8 cellular contexts compared by ENCODE assay signal in the genomic region with DNA sequence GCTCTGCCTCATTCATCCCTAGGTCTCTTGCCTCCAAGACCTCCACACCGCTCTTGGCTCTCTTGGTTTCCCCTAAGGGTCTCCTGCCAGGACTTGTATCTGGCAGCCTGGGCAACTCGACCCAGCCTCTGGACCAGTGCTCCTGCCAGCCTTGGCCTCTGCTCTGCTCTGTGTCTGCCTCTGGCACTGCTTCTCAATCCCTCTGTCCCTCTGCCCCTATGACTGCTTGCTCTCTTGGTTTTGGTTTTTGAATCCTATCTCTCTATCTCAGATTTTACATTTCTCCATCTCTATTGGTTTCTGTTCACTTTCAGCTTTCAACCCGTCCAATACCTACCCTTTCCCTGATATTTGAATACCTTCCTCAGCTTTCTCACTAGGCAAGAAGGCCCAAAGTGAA. TPM values are rescaled to one million over a fixed set of nuclear protein-coding genes. Genes with fewer than 3 reads are reported as not detected.
DNase-seq lines count a peak whose midpoint lies in the region; ATAC-seq and TF ChIP-seq lines count a peak whose summit lies in the region.

No MANE protein-coding gene starts in this region.

- CTCF ChIA-PET in activated CD8-positive, alpha-beta T cell treated with anti-CD3 and anti-CD28 coated beads for 36 hours (lab: Charles Lee): interaction anchor here (0.8 to 14.7 kb wide), 4 partner anchors 12 to 214 kb away, joined by 3 to 330 read pairs (median 84); no protein-coding TSS in a partner anchor

- intact Hi-C loops in activated CD8-positive, alpha-beta T cell treated with anti-CD3 and anti-CD28 coated beads for 36 hours (cut with micrococcal nuclease): no loop called here
- intact Hi-C loops in spleen (cut with DNase I; ENCODE audit: low total_unique reads) (no loop called here), testis (cut with DNase I; ENCODE audit: low total_unique reads) (no loop called here)

- peak overlapping the region; percentile 57 for H3K4me3 ChIP-seq in GM23248
- peak overlapping the region in 1 of 2 donors; percentile 18 for H3K4me3 ChIP-seq in right atrium auricular region
- peak overlapping the region in 4 of 8 donors; percentile 15 to 51 (median 18) for H3K4me3 ChIP-seq in spleen
- H3K4me3 ChIP-seq in BE2C (ENCODE audit: low read depth, low read length): no peak overlapping the region
- H3K4me3 ChIP-seq in testis: no peak overlapping the region
- no peak overlapping the region for H3K4me3 ChIP-seq in hepatocyte

- no peak for TF ChIP-seq CTCF in activated CD8-positive, alpha-beta T cell treated with anti-CD3 and anti-CD28 coated beads for 36 hours (IDR thresholded peaks at IDR 0.05)
- TF ChIP-seq CTCF in right atrium auricular region (IDR thresholded peaks at IDR 0.05) (no peak), spleen (IDR thresholded peaks at IDR 0.05 in 8 of 11, conservative IDR thresholded peaks at IDR 0.05 in 3 of 11) (no peak), BE2C (IDR thresholded peaks at IDR 0.05; ENCODE audit: low read depth, low read length) (no peak), testis (IDR thresholded peaks at IDR 0.05) (no peak), hepatocyte (IDR thresholded peaks at IDR 0.05; ENCODE audit: poor library complexity) (no peak)

- H3K27ac Mint-ChIP-seq in activated CD8-positive, alpha-beta T cell treated with anti-CD3 and anti-CD28 coated beads for 36 hours: peak overlapping the region; percentile 83

- no peaks in the 10 kb centered on the region for H3K9me2 ChIP-seq in GM23248 (ENCODE audit: insufficient read depth)
- H3K9me2 ChIP-seq in hepatocyte (replicated peaks; ENCODE audit: insufficient read depth): no peaks in the 10 kb centered on the region

- H3K4me3 Mint-ChIP-seq in activated CD8-positive, alpha-beta T cell treated with anti-CD3 and anti-CD28 coated beads for 36 hours: peak overlapping the region; percentile 58

- in situ Hi-C loops in GM23248 (cut with MboI): no loop called here

- peak; percentile 42 for DNase-seq in GM23248
- DNase-seq in activated CD8-positive, alpha-beta T cell treated with anti-CD3 and anti-CD28 coated beads for 36 hours: no peak
- no peak for DNase-seq in right atrium auricular region (ENCODE audit: low spot score)
- peak; percentile 72 for DNase-seq in spleen
- no peak for DNase-seq in amygdala (lab: John Stamatoyannopoulos, UW)
- no peak for DNase-seq in BE2C
- DNase-seq in testis: no peak
- DNase-seq in hepatocyte (ENCODE audit: low spot score): no peak

- TF ChIP-seq POLR2A in spleen (IDR thresholded peaks at IDR 0.05): no peak
- no peak for TF ChIP-seq POLR2A in testis (IDR thresholded peaks at IDR 0.05)

- H3K36me3 ChIP-seq in GM23248 (ENCODE audit: low read depth) (peaks cover 12% of the 10 kb centered on the region; the same call in 1 of the 2 replicates), right atrium auricular region (peaks cover 39% of the 10 kb centered on the region), spleen (peaks cover 0 to 28% (median 3%) of the 10 kb centered on the region in 6 donors), BE2C (no peaks in the 10 kb centered on the region), testis (ENCODE audit: low read depth, missing control alignments) (no peaks in the 10 kb centered on the region), hepatocyte (replicated peaks; ENCODE audit: insufficient read depth, low read depth) (no peaks in the 10 kb centered on the region)

- 8 to 17% methylated on average over 3 of the region's 3 CpGs for WGBS in GM23248 (ENCODE audit: low coverage in 1 of 2, low lambda C conversion rate in 2 of 2, missing lambda C conversion rate in 2 of 2), 2 experiments
- WGBS in spleen, 5 donors: 50 to 70% (median 55%) methylated on average over 3 of the region's 3 CpGs
- WGBS in testis, 2 donors: 76 to 87% methylated on average over 3 of the region's 3 CpGs
- 95% methylated on average over 3 of the region's 3 CpGs for WGBS in hepatocyte (ENCODE audit: low lambda C conversion rate, missing lambda C conversion rate)

- peak overlapping the region; percentile 86 for H3K9ac ChIP-seq in GM23248

- H3K4me1 ChIP-seq in GM23248 (ENCODE audit: insufficient read depth) (peaks cover 73% of the 10 kb centered on the region), right atrium auricular region (peaks cover 0 to 97% of the 10 kb centered on the region in 2 donors), spleen (peaks cover 35 to 95% (median 69%) of the 10 kb centered on the region in 6 donors), BE2C (no peaks in the 10 kb centered on the region), testis (no peaks in the 10 kb centered on the region), hepatocyte (ENCODE audit: insufficient read depth) (peaks cover 7% of the 10 kb centered on the region)

- H3K9me3 Mint-ChIP-seq in activated CD8-positive, alpha-beta T cell treated with anti-CD3 and anti-CD28 coated beads for 36 hours: no peaks in the 10 kb centered on the region

- POLR2A ChIA-PET in activated CD8-positive, alpha-beta T cell treated with anti-CD3 and anti-CD28 coated beads for 36 hours (lab: Charles Lee): interaction anchor here (0.5 to 2.5 kb wide), 7 partner anchors 8 to 1524 kb away, joined by 3 to 10 read pairs (median 4); a partner anchor contains a TSS

- peaks cover 93% of the 10 kb centered on the region for H3K79me2 ChIP-seq in GM23248 (ENCODE audit: insufficient read depth)
- peaks cover 32% of the 10 kb centered on the region for H3K79me2 ChIP-seq in hepatocyte

- no peaks in the 10 kb centered on the region for H3K27me3 Mint-ChIP-seq in activated CD8-positive, alpha-beta T cell treated with anti-CD3 and anti-CD28 coated beads for 36 hours

- H3K36me3 Mint-ChIP-seq in activated CD8-positive, alpha-beta T cell treated with anti-CD3 and anti-CD28 coated beads for 36 hours (ENCODE audit: low read depth): peaks cover 11% of the 10 kb centered on the region

- peak; percentile 12 for ATAC-seq in activated CD8-positive, alpha-beta T cell treated with anti-CD3 and anti-CD28 coated beads for 36 hours

- H3K27ac ChIP-seq in GM23248 (peak overlapping the region; percentile 98), right atrium auricular region (peak overlapping the region; percentile 81 to 83), spleen (peak overlapping the region; percentile 62 to 95 (median 84)), testis (peak overlapping the region in 1 of 2 donors; percentile 16), hepatocyte (no peak overlapping the region)

- H3K4me2 ChIP-seq in GM23248 (ENCODE audit: unreplicated experiment) (peak overlapping the region; percentile 90), hepatocyte (no peak overlapping the region)

- no peaks in the 10 kb centered on the region for H3K9me3 ChIP-seq in GM23248 (ENCODE audit: low read depth)
- H3K9me3 ChIP-seq in right atrium auricular region: no peaks in the 10 kb centered on the region
- H3K9me3 ChIP-seq in spleen: no peaks in the 10 kb centered on the region
- no peaks in the 10 kb centered on the region for H3K9me3 ChIP-seq in BE2C
- H3K9me3 ChIP-seq in testis: no peaks in the 10 kb centered on the region
- no peaks in the 10 kb centered on the region for H3K9me3 ChIP-seq in hepatocyte (ENCODE audit: low read depth)

- peaks cover 69% of the 10 kb centered on the region for H3F3A ChIP-seq in GM23248 (ENCODE audit: insufficient read depth)

- H3K4me1 Mint-ChIP-seq in activated CD8-positive, alpha-beta T cell treated with anti-CD3 and anti-CD28 coated beads for 36 hours (ENCODE audit: low read depth): peaks cover 65% of the 10 kb centered on the region

- no peaks in the 10 kb centered on the region for H3K27me3 ChIP-seq in GM23248 (replicated peaks; ENCODE audit: insufficient read depth)
- H3K27me3 ChIP-seq in right atrium auricular region: no peaks in the 10 kb centered on the region
- H3K27me3 ChIP-seq in spleen (replicated peaks in 1 of 7): peaks cover 0 to 3% (median 0%) of the 10 kb centered on the region in 7 donors
- H3K27me3 ChIP-seq in BE2C: peaks cover 29% of the 10 kb centered on the region
- no peaks in the 10 kb centered on the region for H3K27me3 ChIP-seq in testis
- no peaks in the 10 kb centered on the region for H3K27me3 ChIP-seq in hepatocyte

- H4K20me1 ChIP-seq in GM23248 (ENCODE audit: insufficient read depth) (peaks cover 8% of the 10 kb centered on the region; the same call in 1 of the 2 replicates), hepatocyte (ENCODE audit: insufficient read depth, poor library complexity, severe bottlenecking) (peaks cover 6% of the 10 kb centered on the region)

- H2AFZ ChIP-seq in GM23248 (no peak overlapping the region), hepatocyte (no peak overlapping the region)

RNA-seq across cellular contexts. Expression of a gene that starts 6.3 kb away (rescaled TPM):
- total RNA-seq in GM23248 (2014; rRNA removed; shearing (Covaris generic)): 496 and 541 TPM in 2 replicates
- polyA plus RNA-seq in GM23248 (2016; fragmentation: Nextera tagmentation; extraction: Ambion mirVana) (402 and 416 TPM in 2 replicates), spleen (1 to 10 TPM; 7.0 to 9.5 (median 9.1) TPM), testis (ENCODE audit: insufficient read depth, low read depth, low replicate concordance) (16.3 TPM), hepatocyte (53.6 and 57.2 TPM in 2 replicates)
- 10 to 100 TPM; 35.2 to 36.6 TPM for total RNA-seq in activated CD8-positive, alpha-beta T cell treated with anti-CD3 and anti-CD28 coated beads for 36 hours
- total RNA-seq in right atrium auricular region (100 to 1,000 TPM in 1 of 2 donors, 10 to 100 TPM in 1; 80.5 to 144 TPM), spleen (10 to 100 TPM; 20.8 to 44.9 (median 36.3) TPM), testis (10 to 100 TPM in 1 of 2 donors, 1 to 10 TPM in 1; 9.0 to 10.7 TPM), hepatocyte (31.3 and 45.7 TPM in 2 replicates)
- 48.7 TPM for polyA plus RNA-seq in BE2C (2012; ENCODE audit: insufficient read depth, insufficient read length, low read depth)

RNA-seq across cellular contexts. Expression of a gene that starts 28.3 kb away (rescaled TPM):
- total RNA-seq in GM23248 (2014; rRNA removed; shearing (Covaris generic)): 1.6 and 1.8 TPM in 2 replicates
- polyA plus RNA-seq in GM23248 (2016; fragmentation: Nextera tagmentation; extraction: Ambion mirVana): 2.9 and 3.1 TPM in 2 replicates
- 1 to 10 TPM; 1.1 to 2.5 TPM for total RNA-seq in activated CD8-positive, alpha-beta T cell treated with anti-CD3 and anti-CD28 coated beads for 36 hours
- total RNA-seq in right atrium auricular region: 10 to 100 TPM in 1 of 2 donors, 1 to 10 TPM in 1; 6.7 to 12.7 TPM
- 10 to 100 TPM; 19.9 to 40.3 (median 27.2) TPM for total RNA-seq in spleen
- 10 to 100 TPM in 2 of 3 donors, 1 to 10 TPM in 1; 7.4 to 12.5 (median 12.4) TPM for polyA plus RNA-seq in spleen
- 25.0 TPM for polyA plus RNA-seq in BE2C (2012; ENCODE audit: insufficient read depth, insufficient read length, low read depth)
- total RNA-seq in testis: 1 to 10 TPM; 3.5 to 5.6 TPM
- 10.9 TPM for polyA plus RNA-seq in testis (ENCODE audit: insufficient read depth, low read depth, low replicate concordance)
- 2.2 and 5.6 TPM in 2 replicates for total RNA-seq in hepatocyte
- 4.2 and 4.6 TPM in 2 replicates for polyA plus RNA-seq in hepatocyte

RNA-seq across cellular contexts. Expression of a gene that starts 48.5 kb away (rescaled TPM):
- total RNA-seq in GM23248 (2014; rRNA removed; shearing (Covaris generic)): not detected in 2 replicates
- polyA plus RNA-seq in GM23248 (2016; fragmentation: Nextera tagmentation; extraction: Ambion mirVana) (not detected in 2 replicates), spleen (under 1 TPM; 0.35 to 0.47 (median 0.39) TPM), testis (ENCODE audit: insufficient read depth, low read depth, low replicate concordance) (0.58 TPM), hepatocyte (not detected in 2 replicates)
- total RNA-seq in activated CD8-positive, alpha-beta T cell treated with anti-CD3 and anti-CD28 coated beads for 36 hours: not detected
- total RNA-seq in right atrium auricular region (under 1 TPM in 1 of 2 donors, not detected in 1; 0.43 TPM), spleen (10 to 100 TPM in 1 of 7 donors, 1 to 10 TPM in 5, under 1 TPM in 1; 0.97 to 12.5 (median 2.9) TPM), testis (under 1 TPM in 1 of 2 donors, not detected in 1; 0.43 TPM), hepatocyte (0.07 TPM in 1 of 2 replicates, not detected in the other)
- polyA plus RNA-seq in BE2C (2012; ENCODE audit: insufficient read depth, insufficient read length, low read depth): not detected

Comparison
In these comparisons a context has a peak if more than half of its experiments do, and no peak if none do; other contexts are left out.
1. DNase-seq: peak in GM23248 (single experiment) and spleen (single experiment); none in activated CD8-positive, alpha-beta T cell treated with anti-CD3 and anti-CD28 coated beads for 36 hours (single experiment), right atrium auricular region (single experiment), amygdala (0 of 56), BE2C (single experiment), testis (single experiment) and hepatocyte (single experiment).